ENCODE assay signal across 1 cellular context in the genomic region with DNA sequence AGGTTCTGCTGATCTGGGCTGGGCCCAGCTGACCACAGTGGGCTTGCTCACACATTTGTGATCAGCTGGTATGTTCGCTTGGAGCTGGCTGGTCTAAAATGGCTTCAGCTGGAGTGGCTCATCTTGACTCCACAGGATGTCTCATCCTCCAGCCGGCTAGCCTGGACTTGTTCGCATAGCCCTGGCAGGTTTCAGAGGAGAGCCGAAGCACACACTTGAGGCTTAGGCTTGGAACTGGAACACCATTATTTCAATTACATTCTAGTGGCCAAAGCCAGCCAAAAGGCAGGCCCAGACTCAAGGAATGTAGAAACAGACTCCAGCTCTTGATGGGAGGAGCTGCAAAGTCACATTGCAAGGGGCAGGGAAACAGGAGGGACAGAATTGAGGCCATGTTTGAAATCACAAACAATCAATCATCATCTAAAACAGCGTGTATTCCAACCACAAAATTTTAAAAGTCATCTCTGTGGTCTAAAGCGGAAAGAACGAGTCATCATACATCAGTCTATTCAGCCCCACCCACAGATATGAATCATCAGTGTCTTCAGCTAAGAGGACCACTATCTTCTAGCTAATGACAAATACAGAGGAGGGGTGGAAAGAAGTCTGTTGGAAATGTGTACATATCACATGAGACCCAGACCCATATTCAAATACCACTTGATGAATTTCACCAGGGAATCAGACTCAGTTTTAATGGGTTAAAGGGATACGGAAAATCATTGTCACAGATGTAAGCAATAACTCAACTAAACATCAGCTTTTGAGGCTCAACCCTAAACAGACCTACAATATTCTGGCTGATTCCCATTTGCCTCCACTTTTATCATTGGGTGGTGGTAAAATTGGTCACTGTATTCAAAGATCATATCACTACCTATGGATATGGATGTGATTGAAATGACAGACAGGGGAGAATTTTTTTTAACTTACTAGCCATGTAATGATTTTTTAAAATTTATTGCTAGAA.
TF ChIP-seq lines count a peak whose summit lies in the region.

No MANE protein-coding gene starts in this region.

TF ChIP-seq in K562, 482 proteins besides CTCF, POLR2A, EP300 and RAD21 (continued from another document and continues in another):
- TF ChIP-seq C11orf30 (IDR thresholded peaks at IDR 0.05; ENCODE audit: low read depth), result peak; percentile 84
- TF ChIP-seq ESRRA (IDR thresholded peaks at IDR 0.05; ENCODE audit: borderline replicate concordance, low read depth), result peak; percentile 91; the same call in 1 of the 2 replicates
- TF ChIP-seq, protein P1, sequence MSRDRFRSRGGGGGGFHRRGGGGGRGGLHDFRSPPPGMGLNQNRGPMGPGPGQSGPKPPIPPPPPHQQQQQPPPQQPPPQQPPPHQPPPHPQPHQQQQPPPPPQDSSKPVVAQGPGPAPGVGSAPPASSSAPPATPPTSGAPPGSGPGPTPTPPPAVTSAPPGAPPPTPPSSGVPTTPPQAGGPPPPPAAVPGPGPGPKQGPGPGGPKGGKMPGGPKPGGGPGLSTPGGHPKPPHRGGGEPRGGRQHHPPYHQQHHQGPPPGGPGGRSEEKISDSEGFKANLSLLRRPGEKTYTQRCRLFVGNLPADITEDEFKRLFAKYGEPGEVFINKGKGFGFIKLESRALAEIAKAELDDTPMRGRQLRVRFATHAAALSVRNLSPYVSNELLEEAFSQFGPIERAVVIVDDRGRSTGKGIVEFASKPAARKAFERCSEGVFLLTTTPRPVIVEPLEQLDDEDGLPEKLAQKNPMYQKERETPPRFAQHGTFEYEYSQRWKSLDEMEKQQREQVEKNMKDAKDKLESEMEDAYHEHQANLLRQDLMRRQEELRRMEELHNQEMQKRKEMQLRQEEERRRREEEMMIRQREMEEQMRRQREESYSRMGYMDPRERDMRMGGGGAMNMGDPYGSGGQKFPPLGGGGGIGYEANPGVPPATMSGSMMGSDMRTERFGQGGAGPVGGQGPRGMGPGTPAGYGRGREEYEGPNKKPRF (IDR thresholded peaks at IDR 0.05; ENCODE audit: low read depth, low read length), result no peak
- TF ChIP-seq SMAD4 (CRISPR knock-in tag; conservative IDR thresholded peaks at IDR 0.05), result 0 out of 2 replicates have a peak, but pooled peaks have one; percentile 32
- TF ChIP-seq ETV6 (IDR thresholded peaks at IDR 0.05; ENCODE audit: borderline replicate concordance in 1 of 2, low read depth in 2 of 2, low read length in 1 of 2), result no peak
- TF ChIP-seq ETV6 (CRISPR knock-in tag; IDR thresholded peaks at IDR 0.05; ENCODE audit: borderline replicate concordance), result no peak
- no peak for TF ChIP-seq CBFA2T2 (conservative IDR thresholded peaks at IDR 0.05)
- TF ChIP-seq RBM34 (IDR thresholded peaks at IDR 0.05; ENCODE audit: borderline replicate concordance, insufficient read depth, low read length), result no peak
- TF ChIP-seq CXXC5 (CRISPR knock-in tag; IDR thresholded peaks at IDR 0.05), result peak; percentile 53
- TF ChIP-seq, protein P2, sequence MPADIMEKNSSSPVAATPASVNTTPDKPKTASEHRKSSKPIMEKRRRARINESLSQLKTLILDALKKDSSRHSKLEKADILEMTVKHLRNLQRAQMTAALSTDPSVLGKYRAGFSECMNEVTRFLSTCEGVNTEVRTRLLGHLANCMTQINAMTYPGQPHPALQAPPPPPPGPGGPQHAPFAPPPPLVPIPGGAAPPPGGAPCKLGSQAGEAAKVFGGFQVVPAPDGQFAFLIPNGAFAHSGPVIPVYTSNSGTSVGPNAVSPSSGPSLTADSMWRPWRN (IDR thresholded peaks at IDR 0.05; ENCODE audit: low read depth), result peak; percentile 94
- TF ChIP-seq CEBPG (CRISPR knock-in tag; IDR thresholded peaks at IDR 0.05), result no peak
- TF ChIP-seq CEBPG (tag; conservative IDR thresholded peaks at IDR 0.05 in 1 of 2, IDR thresholded peaks at IDR 0.05 in 1 of 2), result peak in 1 of 2 experiments; percentile 52; a peak in 1 of 4 replicates
- TF ChIP-seq CTBP1 (IDR thresholded peaks at IDR 0.05; ENCODE audit: borderline replicate concordance), result peak; percentile 89
- no peak for TF ChIP-seq ZBTB8A (IDR thresholded peaks at IDR 0.05; ENCODE audit: partially characterized antibody)
- no peak for TF ChIP-seq ZNF695 (CRISPR knock-in tag; IDR thresholded peaks at IDR 0.05)
- TF ChIP-seq NFE2 (IDR thresholded peaks at IDR 0.05; ENCODE audit: low read depth), result peak; percentile 91
- TF ChIP-seq, protein P3, sequence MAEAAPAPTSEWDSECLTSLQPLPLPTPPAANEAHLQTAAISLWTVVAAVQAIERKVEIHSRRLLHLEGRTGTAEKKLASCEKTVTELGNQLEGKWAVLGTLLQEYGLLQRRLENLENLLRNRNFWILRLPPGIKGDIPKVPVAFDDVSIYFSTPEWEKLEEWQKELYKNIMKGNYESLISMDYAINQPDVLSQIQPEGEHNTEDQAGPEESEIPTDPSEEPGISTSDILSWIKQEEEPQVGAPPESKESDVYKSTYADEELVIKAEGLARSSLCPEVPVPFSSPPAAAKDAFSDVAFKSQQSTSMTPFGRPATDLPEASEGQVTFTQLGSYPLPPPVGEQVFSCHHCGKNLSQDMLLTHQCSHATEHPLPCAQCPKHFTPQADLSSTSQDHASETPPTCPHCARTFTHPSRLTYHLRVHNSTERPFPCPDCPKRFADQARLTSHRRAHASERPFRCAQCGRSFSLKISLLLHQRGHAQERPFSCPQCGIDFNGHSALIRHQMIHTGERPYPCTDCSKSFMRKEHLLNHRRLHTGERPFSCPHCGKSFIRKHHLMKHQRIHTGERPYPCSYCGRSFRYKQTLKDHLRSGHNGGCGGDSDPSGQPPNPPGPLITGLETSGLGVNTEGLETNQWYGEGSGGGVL (CRISPR knock-in tag; IDR thresholded peaks at IDR 0.05), result no peak
- TF ChIP-seq, protein P4, sequence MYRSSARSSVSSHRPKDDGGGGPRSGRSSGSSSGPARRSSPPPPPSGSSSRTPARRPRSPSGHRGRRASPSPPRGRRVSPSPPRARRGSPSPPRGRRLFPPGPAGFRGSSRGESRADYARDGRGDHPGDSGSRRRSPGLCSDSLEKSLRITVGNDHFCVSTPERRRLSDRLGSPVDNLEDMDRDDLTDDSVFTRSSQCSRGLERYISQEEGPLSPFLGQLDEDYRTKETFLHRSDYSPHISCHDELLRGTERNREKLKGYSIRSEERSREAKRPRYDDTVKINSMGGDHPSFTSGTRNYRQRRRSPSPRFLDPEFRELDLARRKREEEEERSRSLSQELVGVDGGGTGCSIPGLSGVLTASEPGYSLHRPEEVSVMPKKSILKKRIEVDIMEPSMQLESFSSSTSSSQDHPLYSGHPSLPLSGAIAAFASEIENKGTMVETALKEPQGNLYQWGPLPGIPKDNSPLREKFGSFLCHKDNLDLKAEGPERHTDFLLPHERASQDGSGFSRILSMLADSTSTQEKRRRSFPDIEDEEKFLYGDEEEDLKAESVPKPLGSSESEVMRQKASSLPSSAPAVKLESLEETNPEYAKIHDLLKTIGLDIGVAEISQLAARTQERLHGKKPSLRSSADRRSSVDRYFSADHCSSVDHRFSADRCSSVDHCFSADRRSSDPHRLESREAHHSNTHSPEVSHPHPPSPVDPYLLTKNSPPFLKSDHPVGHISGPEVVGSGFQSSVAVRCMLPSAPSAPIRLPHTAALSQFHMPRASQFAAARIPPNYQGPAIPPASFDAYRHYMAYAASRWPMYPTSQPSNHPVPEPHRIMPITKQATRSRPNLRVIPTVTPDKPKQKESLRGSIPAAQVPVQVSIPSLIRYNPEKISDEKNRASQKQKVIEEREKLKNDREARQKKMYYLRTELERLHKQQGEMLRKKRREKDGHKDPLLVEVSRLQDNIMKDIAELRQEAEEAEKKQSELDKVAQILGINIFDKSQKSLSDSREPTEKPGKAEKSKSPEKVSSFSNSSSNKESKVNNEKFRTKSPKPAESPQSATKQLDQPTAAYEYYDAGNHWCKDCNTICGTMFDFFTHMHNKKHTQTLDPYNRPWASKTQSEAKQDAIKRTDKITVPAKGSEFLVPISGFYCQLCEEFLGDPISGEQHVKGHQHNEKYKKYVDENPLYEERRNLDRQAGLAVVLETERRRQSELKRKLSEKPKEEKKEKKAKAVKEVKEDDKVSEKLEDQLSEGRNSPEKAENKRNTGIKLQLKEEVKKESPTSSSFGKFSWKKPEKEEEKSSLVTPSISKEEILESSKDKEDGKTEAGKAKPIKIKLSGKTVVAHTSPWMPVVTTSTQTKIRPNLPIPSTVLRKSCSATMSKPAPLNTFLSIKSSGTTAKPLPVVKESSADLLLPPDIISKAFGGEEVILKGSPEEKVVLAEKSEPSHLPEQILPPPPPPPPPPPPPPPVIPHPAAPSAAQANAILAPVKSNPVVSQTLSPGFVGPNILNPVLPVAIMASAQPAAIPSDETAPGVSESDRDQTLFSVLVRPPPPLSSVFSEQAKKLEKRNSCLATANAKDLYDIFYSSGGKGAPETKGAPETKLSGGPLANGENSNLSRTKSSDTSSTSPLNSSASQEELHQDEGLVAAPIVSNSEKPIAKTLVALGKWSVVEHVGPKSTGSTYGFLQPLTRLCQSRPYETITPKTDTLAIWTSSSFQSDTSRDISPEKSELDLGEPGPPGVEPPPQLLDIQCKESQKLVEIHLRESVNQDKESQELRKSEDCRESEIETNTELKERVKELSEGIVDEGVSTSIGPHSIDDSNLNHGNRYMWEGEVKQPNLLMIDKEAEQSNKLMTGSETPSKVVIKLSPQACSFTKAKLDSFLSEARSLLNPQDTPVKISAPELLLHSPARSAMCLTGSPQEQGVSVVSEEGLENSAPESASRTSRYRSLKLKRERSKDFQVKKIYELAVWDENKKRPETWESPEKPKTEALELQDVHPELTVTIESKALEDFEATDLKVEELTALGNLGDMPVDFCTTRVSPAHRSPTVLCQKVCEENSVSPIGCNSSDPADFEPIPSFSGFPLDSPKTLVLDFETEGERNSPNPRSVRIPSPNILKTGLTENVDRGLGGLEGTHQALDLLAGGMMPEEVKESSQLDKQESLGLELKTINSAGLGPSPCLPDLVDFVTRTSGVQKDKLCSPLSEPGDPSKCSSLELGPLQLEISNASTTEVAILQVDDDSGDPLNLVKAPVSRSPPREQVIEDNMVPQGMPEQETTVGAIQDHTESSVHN (IDR thresholded peaks at IDR 0.05; ENCODE audit: borderline replicate concordance in 1 of 2, low read depth in 1 of 2), result peak in 1 of 2 experiments; percentile 78; a peak in 2 of 4 replicates
- TF ChIP-seq, protein P5, sequence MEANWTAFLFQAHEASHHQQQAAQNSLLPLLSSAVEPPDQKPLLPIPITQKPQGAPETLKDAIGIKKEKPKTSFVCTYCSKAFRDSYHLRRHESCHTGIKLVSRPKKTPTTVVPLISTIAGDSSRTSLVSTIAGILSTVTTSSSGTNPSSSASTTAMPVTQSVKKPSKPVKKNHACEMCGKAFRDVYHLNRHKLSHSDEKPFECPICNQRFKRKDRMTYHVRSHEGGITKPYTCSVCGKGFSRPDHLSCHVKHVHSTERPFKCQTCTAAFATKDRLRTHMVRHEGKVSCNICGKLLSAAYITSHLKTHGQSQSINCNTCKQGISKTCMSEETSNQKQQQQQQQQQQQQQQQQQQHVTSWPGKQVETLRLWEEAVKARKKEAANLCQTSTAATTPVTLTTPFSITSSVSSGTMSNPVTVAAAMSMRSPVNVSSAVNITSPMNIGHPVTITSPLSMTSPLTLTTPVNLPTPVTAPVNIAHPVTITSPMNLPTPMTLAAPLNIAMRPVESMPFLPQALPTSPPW (CRISPR knock-in tag; IDR thresholded peaks at IDR 0.05), result peak; percentile 46; the same call in 1 of the 2 replicates
- no peak for TF ChIP-seq GTF2F1 (IDR thresholded peaks at IDR 0.05; ENCODE audit: low read depth, low read length)
- TF ChIP-seq RCOR1 (IDR thresholded peaks at IDR 0.05; ENCODE audit: borderline replicate concordance in 1 of 2, low read depth in 2 of 2, low read length in 2 of 2), result peak in 1 of 2 experiments; percentile 96; a peak in 2 of 4 replicates
- peak; percentile 16; the same call in 1 of the 2 replicates for TF ChIP-seq ZFX (CRISPR knock-in tag; IDR thresholded peaks at IDR 0.05)
- no peak for TF ChIP-seq TAF7 (tag; IDR thresholded peaks at IDR 0.05)
- TF ChIP-seq TEAD4 (IDR thresholded peaks at IDR 0.05; ENCODE audit: low read length), result peak; percentile 69; the same call in 1 of the 2 replicates
- no peak for TF ChIP-seq TEAD4 (CRISPR knock-in tag; IDR thresholded peaks at IDR 0.05; ENCODE audit: borderline replicate concordance)
- TF ChIP-seq, protein P6, sequence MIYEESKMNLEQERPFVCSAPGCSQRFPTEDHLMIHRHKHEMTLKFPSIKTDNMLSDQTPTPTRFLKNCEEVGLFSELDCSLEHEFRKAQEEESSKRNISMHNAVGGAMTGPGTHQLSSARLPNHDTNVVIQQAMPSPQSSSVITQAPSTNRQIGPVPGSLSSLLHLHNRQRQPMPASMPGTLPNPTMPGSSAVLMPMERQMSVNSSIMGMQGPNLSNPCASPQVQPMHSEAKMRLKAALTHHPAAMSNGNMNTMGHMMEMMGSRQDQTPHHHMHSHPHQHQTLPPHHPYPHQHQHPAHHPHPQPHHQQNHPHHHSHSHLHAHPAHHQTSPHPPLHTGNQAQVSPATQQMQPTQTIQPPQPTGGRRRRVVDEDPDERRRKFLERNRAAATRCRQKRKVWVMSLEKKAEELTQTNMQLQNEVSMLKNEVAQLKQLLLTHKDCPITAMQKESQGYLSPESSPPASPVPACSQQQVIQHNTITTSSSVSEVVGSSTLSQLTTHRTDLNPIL (CRISPR knock-in tag; IDR thresholded peaks at IDR 0.05), result no peak
- TF ChIP-seq KLF10 (CRISPR knock-in tag; IDR thresholded peaks at IDR 0.05), result no peak
- TF ChIP-seq, protein P7, sequence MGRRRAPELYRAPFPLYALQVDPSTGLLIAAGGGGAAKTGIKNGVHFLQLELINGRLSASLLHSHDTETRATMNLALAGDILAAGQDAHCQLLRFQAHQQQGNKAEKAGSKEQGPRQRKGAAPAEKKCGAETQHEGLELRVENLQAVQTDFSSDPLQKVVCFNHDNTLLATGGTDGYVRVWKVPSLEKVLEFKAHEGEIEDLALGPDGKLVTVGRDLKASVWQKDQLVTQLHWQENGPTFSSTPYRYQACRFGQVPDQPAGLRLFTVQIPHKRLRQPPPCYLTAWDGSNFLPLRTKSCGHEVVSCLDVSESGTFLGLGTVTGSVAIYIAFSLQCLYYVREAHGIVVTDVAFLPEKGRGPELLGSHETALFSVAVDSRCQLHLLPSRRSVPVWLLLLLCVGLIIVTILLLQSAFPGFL (CRISPR knock-in tag; IDR thresholded peaks at IDR 0.05), result no peak
- TF ChIP-seq ARID1B (IDR thresholded peaks at IDR 0.05), result peak; percentile 87
- TF ChIP-seq ZNF316 (IDR thresholded peaks at IDR 0.05), result peak; percentile 83
- no peak for TF ChIP-seq ZNF197 (CRISPR knock-in tag; IDR thresholded peaks at IDR 0.05; ENCODE audit: low read depth)
- 0 out of 2 replicates have a peak, but pooled peaks have one; percentile 18 for TF ChIP-seq FOXM1 (IDR thresholded peaks at IDR 0.05; ENCODE audit: low read depth)
- TF ChIP-seq FOXM1 (CRISPR knock-in tag; IDR thresholded peaks at IDR 0.05; ENCODE audit: low read depth), result no peak
- peak; percentile 99 for TF ChIP-seq FOSL1 (tag; conservative IDR thresholded peaks at IDR 0.05)
- peak; percentile 66; the same call in 1 of the 2 replicates for TF ChIP-seq CREM (IDR thresholded peaks at IDR 0.05; ENCODE audit: low read depth)
- TF ChIP-seq YY1 (IDR thresholded peaks at IDR 0.05; ENCODE audit: borderline replicate concordance in 1 of 3, control insufficient read depth in 1 of 3, extremely low read depth in 1 of 3, insufficient read depth in 3 of 3, insufficient read length in 1 of 3, insufficient replicate concordance in 2 of 3, low read depth in 1 of 3, low read length in 2 of 3), result no peak
- TF ChIP-seq KDM4B (IDR thresholded peaks at IDR 0.05; ENCODE audit: borderline replicate concordance in 2 of 2, low read depth in 1 of 2), result no peak
- TF ChIP-seq SMARCC2 (IDR thresholded peaks at IDR 0.05; ENCODE audit: low read depth), result peak; percentile 78; the same call in 1 of the 2 replicates
- TF ChIP-seq NBN (IDR thresholded peaks at IDR 0.05; ENCODE audit: low read depth), result peak; percentile 28; the same call in 1 of the 2 replicates
